ENCODE assay signal across 8 cellular contexts in genomic region chr2:218401834-218402370, GRCh38. TPM values are rescaled to one million over a fixed set of nuclear protein-coding genes. Genes with fewer than 3 reads are reported as not detected.
DNase-seq lines count a peak whose midpoint lies in the region; ATAC-seq and TF ChIP-seq lines count a peak whose summit lies in the region.
"Had no signal": no experiment of that assay in that cellular context is flagged by ENCODE, and none has a peak within 500 bp of the region (broad histone marks: within the 10 kb centered on the region; RNA-seq: fewer than 3 reads in every experiment).

No MANE protein-coding gene starts in this region.

- H3K27me3 ChIP-seq in HCT116 (ENCODE audit: insufficient read depth, low read length) (no peaks in the 10 kb centered on the region), stomach (no peaks in the 10 kb centered on the region), MM.1S (replicated peaks; ENCODE audit: insufficient read depth, low read length) (peaks cover 21% of the 10 kb centered on the region)

- H3F3A ChIP-seq in MM.1S (ENCODE audit: insufficient read depth, low read length) = peaks cover 9% of the 10 kb centered on the region; the same call in 1 of the 2 replicates

- ATAC-seq in HCT116 = no peak
- no peak for ATAC-seq in activated T-cell treated with anti-CD3 and anti-CD28 coated beads, Interleukin-2, amount 50 U/mL, for 72 hours (replicated peaks in 1 of 2)

- intact Hi-C loops in HCT116 (cut with micrococcal nuclease) (no loop called here), stomach (cut with DNase I; ENCODE audit: low total_unique reads) (no loop called here)

- no peaks in the 10 kb centered on the region for H3K9me2 ChIP-seq in HCT116 (ENCODE audit: insufficient read depth)
- H3K9me2 ChIP-seq in MM.1S (replicated peaks; ENCODE audit: insufficient read depth, low read length) = no peaks in the 10 kb centered on the region

- no peak overlapping the region for H3K9ac ChIP-seq in HCT116 (ENCODE audit: low read length)
- no peak overlapping the region for H3K9ac ChIP-seq in MM.1S (ENCODE audit: low read length)

- peaks cover 51% of the 10 kb centered on the region for H3K4me1 Mint-ChIP-seq in activated T-cell treated with anti-CD3 and anti-CD28 coated beads, Interleukin-2, amount 50 U/mL, for 72 hours (ENCODE audit: low read depth)

- no peaks in the 10 kb centered on the region for H4K20me1 ChIP-seq in HCT116 (ENCODE audit: insufficient read depth)
- no peaks in the 10 kb centered on the region for H4K20me1 ChIP-seq in MM.1S (ENCODE audit: insufficient read depth, low read length)

- TF ChIP-seq CTCF in HCT116 (IDR thresholded peaks at IDR 0.05 in 2 of 3, conservative IDR thresholded peaks at IDR 0.05 in 1 of 3; ENCODE audit: borderline replicate concordance in 1 of 3, insufficient read depth in 1 of 3, low read depth in 2 of 3, low read length in 2 of 3) = no peak
- no peak for TF ChIP-seq CTCF in stomach (IDR thresholded peaks at IDR 0.05)
- no peak for TF ChIP-seq CTCF in MM.1S (IDR thresholded peaks at IDR 0.05; ENCODE audit: low read length)

- BruUV-seq in HCT116 (replicated peaks; lab: Mats Ljungman, UMichigan) = no TSS peak

- H3K27ac ChIP-seq in HCT116 (ENCODE audit: low read depth, low read length) = peak overlapping the region; percentile 95
- H3K27ac ChIP-seq in stomach = peak overlapping the region; percentile 97 to 100 (median 100)
- H3K27ac ChIP-seq in MM.1S (ENCODE audit: low read length) = no peak overlapping the region

- H3K4me3 Mint-ChIP-seq in activated T-cell treated with anti-CD3 and anti-CD28 coated beads, Interleukin-2, amount 50 U/mL, for 72 hours = peak overlapping the region; percentile 72 to 90

- peaks cover 12% of the 10 kb centered on the region for H3K27me3 Mint-ChIP-seq in activated T-cell treated with anti-CD3 and anti-CD28 coated beads, Interleukin-2, amount 50 U/mL, for 72 hours (ENCODE audit: low read depth)

- no peak for TF ChIP-seq RAD21 in HCT116 (IDR thresholded peaks at IDR 0.05; ENCODE audit: low read depth)

- peak overlapping the region; percentile 86; the same call in 1 of the 2 replicates for H3K4me2 ChIP-seq in HCT116 (ENCODE audit: low read length)
- H3K4me2 ChIP-seq in MM.1S (ENCODE audit: low read depth, low read length) = no peak overlapping the region

- H3K9me3 ChIP-seq in HCT116 (ENCODE audit: control insufficient read depth in 1 of 2, insufficient read depth in 1 of 2, low read depth in 1 of 2, low read length in 2 of 2) (no peaks in the 10 kb centered on the region), stomach (no peaks in the 10 kb centered on the region), MM.1S (replicated peaks; ENCODE audit: insufficient read depth, low read length) (no peaks in the 10 kb centered on the region)

- H3K27ac Mint-ChIP-seq in activated T-cell treated with anti-CD3 and anti-CD28 coated beads, Interleukin-2, amount 50 U/mL, for 72 hours = no peak overlapping the region

- POLR2A ChIA-PET in HCT116 (lab: Charles Lee) = no interaction called here

- H3K4me1 ChIP-seq in HCT116 (ENCODE audit: control insufficient read depth in 1 of 2, insufficient read depth in 2 of 2, low read length in 2 of 2) (peaks cover 26 to 52% of the 10 kb centered on the region in 2 experiments), stomach (peaks cover 65 to 80% (median 77%) of the 10 kb centered on the region in 4 donors), MM.1S (ENCODE audit: low read length) (peaks cover 27% of the 10 kb centered on the region)

- CTCF ChIA-PET in HCT116 (lab: Charles Lee) = no interaction called here

- H3K36me3 ChIP-seq in HCT116 (ENCODE audit: control insufficient read depth in 1 of 2, insufficient read depth in 2 of 2, low read length in 2 of 2) (peaks cover 17 to 18% of the 10 kb centered on the region in 2 experiments), stomach (peaks cover 35 to 44% (median 41%) of the 10 kb centered on the region in 4 donors), MM.1S (replicated peaks; ENCODE audit: insufficient read depth, low read length) (no peaks in the 10 kb centered on the region)

- no peak overlapping the region for H2AFZ ChIP-seq in HCT116 (ENCODE audit: low read depth, low read length, poor library complexity, severe bottlenecking)
- no peak overlapping the region for H2AFZ ChIP-seq in MM.1S (ENCODE audit: low read length)

- RAD21 ChIA-PET in HCT116 (lab: Charles Lee; ENCODE audit: low non-redundant PET in 1 of 2, low total read pairs in 2 of 2, uncharacterized antibody in 2 of 2, unreplicated experiment in 2 of 2) = no interaction called here

- DNase-seq in HCT116 (ENCODE audit: low read depth, low spot score) (no peak), islet precursor cell (peak; percentile 53), stomach (no peak), MM.1S (no peak), medulla oblongata (ENCODE audit: extremely low spot score) (no peak), DMS114 treated with DMSO at 0.1 percent for 48 hours (lab: John Stamatoyannopoulos, UW; ENCODE audit: unreplicated experiment) (no peak)
- DNase-seq in activated T-cell treated with anti-CD3 and anti-CD28 coated beads, Interleukin-2, amount 50 U/mL, for 72 hours = no peak
- DNase-seq: NCI-H510A had no signal

- H3K36me3 Mint-ChIP-seq in activated T-cell treated with anti-CD3 and anti-CD28 coated beads, Interleukin-2, amount 50 U/mL, for 72 hours (ENCODE audit: insufficient read depth in 2 of 2) = no peaks in the 10 kb centered on the region

- H3K9me3 Mint-ChIP-seq in activated T-cell treated with anti-CD3 and anti-CD28 coated beads, Interleukin-2, amount 50 U/mL, for 72 hours = no peaks in the 10 kb centered on the region

- H3K79me2 ChIP-seq in HCT116 (ENCODE audit: insufficient read depth, low read length) = peaks cover 38% of the 10 kb centered on the region
- H3K79me2 ChIP-seq in MM.1S (ENCODE audit: low read length) = peaks cover 28% of the 10 kb centered on the region

- 39 to 75% (median 62%) methylated on average over 6 to 11 of the region's 11 CpGs for WGBS in stomach, 5 donors

- TF ChIP-seq EP300 in stomach (IDR thresholded peaks at IDR 0.05) = no peak

- H3K4me3 ChIP-seq in HCT116 (replicated peaks in 1 of 2; ENCODE audit: low read depth in 1 of 2, low read length in 2 of 2) = no peak overlapping the region
- H3K4me3 ChIP-seq in stomach = peak overlapping the region; percentile 74 to 97 (median 94)
- H3K4me3 ChIP-seq in MM.1S (ENCODE audit: low read length) = no peak overlapping the region

- no peak for TF ChIP-seq POLR2A in HCT116 (IDR thresholded peaks at IDR 0.05; ENCODE audit: borderline replicate concordance, extremely low read depth, insufficient read depth, insufficient read length)
- no peak for TF ChIP-seq POLR2A in stomach (IDR thresholded peaks at IDR 0.05)

TF ChIP-seq in HCT116, 20 proteins besides CTCF, POLR2A, EP300 and RAD21:
- no peak for TF ChIP-seq ZBTB33 (IDR thresholded peaks at IDR 0.05; ENCODE audit: extremely low read depth, insufficient replicate concordance, low read length)
- TF ChIP-seq YY1 (IDR thresholded peaks at IDR 0.05; ENCODE audit: extremely low read depth, insufficient replicate concordance, low read depth, low read length) = no peak
- no peak for TF ChIP-seq CEBPB (IDR thresholded peaks at IDR 0.05; ENCODE audit: low read depth)
- TF ChIP-seq JUND (IDR thresholded peaks at IDR 0.05) = no peak
- TF ChIP-seq FOSL1 (IDR thresholded peaks at IDR 0.05; ENCODE audit: low read depth) = no peak

RNA-seq across cellular contexts. Expression of gene CTDSP1, which starts 2.2 kb away (rescaled TPM):
- total RNA-seq in HCT116 (2021; ENCODE audit: unreplicated experiment) = 90.7 TPM
- 79.4 and 89.3 TPM in 2 replicates for polyA plus RNA-seq in HCT116 (2012)
- 10 to 100 TPM; 76.7 to 79.0 TPM for total RNA-seq in activated T-cell treated with anti-CD3 and anti-CD28 coated beads, Interleukin-2, amount 50 U/mL, for 72 hours
- total RNA-seq in stomach = 100 to 1,000 TPM in 3 of 5 donors, 10 to 100 TPM in 2; 43.3 to 188 (median 128) TPM
- polyA plus RNA-seq in stomach = 100 to 1,000 TPM in 2 of 3 donors, 10 to 100 TPM in 1; 99.8 to 117 (median 100) TPM

RNA-seq across cellular contexts. Expression of gene VIL1, which starts 17.0 kb away (rescaled TPM):
- total RNA-seq in HCT116 (2021; ENCODE audit: unreplicated experiment) = 0.49 TPM
- 0.06 and 0.17 TPM in 2 replicates for polyA plus RNA-seq in HCT116 (2012)
- total RNA-seq in activated T-cell treated with anti-CD3 and anti-CD28 coated beads, Interleukin-2, amount 50 U/mL, for 72 hours = not detected
- total RNA-seq in stomach = 100 to 1,000 TPM in 1 of 5 donors, 10 to 100 TPM in 2, under 1 TPM in 1, not detected in 1; 0.43 to 120 (median 12.7) TPM
- 1 to 10 TPM in 2 of 3 donors, under 1 TPM in 1; 0.38 to 1.8 (median 1.1) TPM for polyA plus RNA-seq in stomach

RNA-seq across cellular contexts. Expression of gene SLC11A1, which starts 19.8 kb away (rescaled TPM):
- 0.42 TPM for total RNA-seq in HCT116 (2021; ENCODE audit: unreplicated experiment)
- polyA plus RNA-seq in HCT116 (2012) = 0.30 and 0.51 TPM in 2 replicates
- under 1 TPM in 1 of 2 donors, not detected in 1; 0.19 TPM for total RNA-seq in activated T-cell treated with anti-CD3 and anti-CD28 coated beads, Interleukin-2, amount 50 U/mL, for 72 hours
- 10 to 100 TPM in 3 of 5 donors, 1 to 10 TPM in 1, not detected in 1; 8.9 to 20.4 (median 16.9) TPM for total RNA-seq in stomach
- polyA plus RNA-seq in stomach = 1 to 10 TPM; 4.2 to 4.7 (median 4.5) TPM

RNA-seq across cellular contexts. Expression of gene CATIP, which starts 45.2 kb away (rescaled TPM):
- total RNA-seq in HCT116 (2021; ENCODE audit: unreplicated experiment) (0.57 TPM), stomach (not detected)
- polyA plus RNA-seq in HCT116 (2012) = 0.27 and 0.34 TPM in 2 replicates
- not detected for total RNA-seq in activated T-cell treated with anti-CD3 and anti-CD28 coated beads, Interleukin-2, amount 50 U/mL, for 72 hours
- under 1 TPM; 0.18 to 0.62 (median 0.31) TPM for polyA plus RNA-seq in stomach

Comparison
In these comparisons a context has a peak if more than half of its experiments do, and no peak if none do; other contexts are left out.
1. H3K4me3 ChIP-seq: peak in stomach (4 of 4); none in HCT116 (0 of 2) and MM.1S (single experiment).